1 cellular context compared by ENCODE assay signal in the genomic region with DNA sequence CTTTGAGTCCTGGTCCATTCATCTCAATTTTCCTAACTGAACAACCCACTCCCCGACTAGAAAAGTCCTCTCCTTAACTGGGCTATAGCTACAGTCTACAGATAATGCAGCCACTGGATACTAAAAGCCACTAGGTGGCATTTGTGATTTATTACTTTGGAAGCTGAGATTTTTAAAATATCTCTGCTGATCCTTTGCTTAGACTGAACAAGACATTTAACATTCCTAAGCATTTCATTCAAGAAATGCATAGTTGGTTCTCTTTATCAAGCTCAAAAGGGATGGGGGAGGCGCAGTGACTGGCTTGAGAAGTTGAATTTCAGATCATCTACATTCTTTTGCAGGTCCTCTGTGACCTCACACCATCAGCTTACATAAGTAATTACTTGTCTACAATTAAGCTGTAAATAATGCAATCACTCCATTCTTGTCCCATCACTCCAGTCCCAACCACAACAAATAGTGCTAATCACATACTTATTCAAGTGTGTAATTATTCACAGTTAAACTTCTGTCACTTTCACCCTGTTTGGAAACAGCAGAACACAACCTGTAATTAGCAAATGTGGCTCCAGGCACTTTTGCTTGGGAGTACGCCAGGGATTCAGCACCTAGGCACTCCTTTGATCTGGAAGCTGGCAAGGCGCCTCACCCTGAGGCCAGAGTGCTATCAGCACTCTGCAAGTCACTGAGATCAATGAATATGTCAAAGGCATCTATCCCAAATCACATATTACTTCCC.
TF ChIP-seq lines count a peak whose summit lies in the region.

No MANE protein-coding gene starts in this region.

TF ChIP-seq in GM23338, 12 proteins besides CTCF, POLR2A, EP300 and RAD21 (continued from another document):
- TF ChIP-seq, protein P1, sequence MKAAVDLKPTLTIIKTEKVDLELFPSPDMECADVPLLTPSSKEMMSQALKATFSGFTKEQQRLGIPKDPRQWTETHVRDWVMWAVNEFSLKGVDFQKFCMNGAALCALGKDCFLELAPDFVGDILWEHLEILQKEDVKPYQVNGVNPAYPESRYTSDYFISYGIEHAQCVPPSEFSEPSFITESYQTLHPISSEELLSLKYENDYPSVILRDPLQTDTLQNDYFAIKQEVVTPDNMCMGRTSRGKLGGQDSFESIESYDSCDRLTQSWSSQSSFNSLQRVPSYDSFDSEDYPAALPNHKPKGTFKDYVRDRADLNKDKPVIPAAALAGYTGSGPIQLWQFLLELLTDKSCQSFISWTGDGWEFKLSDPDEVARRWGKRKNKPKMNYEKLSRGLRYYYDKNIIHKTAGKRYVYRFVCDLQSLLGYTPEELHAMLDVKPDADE (IDR thresholded peaks at IDR 0.05) = no peak
- TF ChIP-seq ZNF331 (CRISPR knock-in tag; IDR thresholded peaks at IDR 0.05; ENCODE audit: low read depth) (no peak), POLR2AphosphoS5 (IDR thresholded peaks at IDR 0.05; ENCODE audit: low read depth) (no peak), NANOG (IDR thresholded peaks at IDR 0.05; ENCODE audit: borderline replicate concordance) (no peak), EZH2phosphoT487 (IDR thresholded peaks at IDR 0.05; ENCODE audit: unreplicated experiment) (no peak), CREB1 (CRISPR knock-in tag; IDR thresholded peaks at IDR 0.05; ENCODE audit: low read depth) (no peak), EZH2 (IDR thresholded peaks at IDR 0.05; ENCODE audit: low read depth, unreplicated experiment) (no peak), STAT1 (IDR thresholded peaks at IDR 0.05; ENCODE audit: unreplicated experiment) (no peak)
- TF ChIP-seq, protein P2, sequence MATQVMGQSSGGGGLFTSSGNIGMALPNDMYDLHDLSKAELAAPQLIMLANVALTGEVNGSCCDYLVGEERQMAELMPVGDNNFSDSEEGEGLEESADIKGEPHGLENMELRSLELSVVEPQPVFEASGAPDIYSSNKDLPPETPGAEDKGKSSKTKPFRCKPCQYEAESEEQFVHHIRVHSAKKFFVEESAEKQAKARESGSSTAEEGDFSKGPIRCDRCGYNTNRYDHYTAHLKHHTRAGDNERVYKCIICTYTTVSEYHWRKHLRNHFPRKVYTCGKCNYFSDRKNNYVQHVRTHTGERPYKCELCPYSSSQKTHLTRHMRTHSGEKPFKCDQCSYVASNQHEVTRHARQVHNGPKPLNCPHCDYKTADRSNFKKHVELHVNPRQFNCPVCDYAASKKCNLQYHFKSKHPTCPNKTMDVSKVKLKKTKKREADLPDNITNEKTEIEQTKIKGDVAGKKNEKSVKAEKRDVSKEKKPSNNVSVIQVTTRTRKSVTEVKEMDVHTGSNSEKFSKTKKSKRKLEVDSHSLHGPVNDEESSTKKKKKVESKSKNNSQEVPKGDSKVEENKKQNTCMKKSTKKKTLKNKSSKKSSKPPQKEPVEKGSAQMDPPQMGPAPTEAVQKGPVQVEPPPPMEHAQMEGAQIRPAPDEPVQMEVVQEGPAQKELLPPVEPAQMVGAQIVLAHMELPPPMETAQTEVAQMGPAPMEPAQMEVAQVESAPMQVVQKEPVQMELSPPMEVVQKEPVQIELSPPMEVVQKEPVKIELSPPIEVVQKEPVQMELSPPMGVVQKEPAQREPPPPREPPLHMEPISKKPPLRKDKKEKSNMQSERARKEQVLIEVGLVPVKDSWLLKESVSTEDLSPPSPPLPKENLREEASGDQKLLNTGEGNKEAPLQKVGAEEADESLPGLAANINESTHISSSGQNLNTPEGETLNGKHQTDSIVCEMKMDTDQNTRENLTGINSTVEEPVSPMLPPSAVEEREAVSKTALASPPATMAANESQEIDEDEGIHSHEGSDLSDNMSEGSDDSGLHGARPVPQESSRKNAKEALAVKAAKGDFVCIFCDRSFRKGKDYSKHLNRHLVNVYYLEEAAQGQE (IDR thresholded peaks at IDR 0.05; ENCODE audit: unreplicated experiment) = no peak
TF ChIP-seq in GM23338: peak in this region for 0.
